Comparison of ENCODE assay signal across 8 cellular contexts in genomic region chr4:153151535-153152452, GRCh38. TPM values are rescaled to one million over a fixed set of nuclear protein-coding genes. Genes with fewer than 3 reads are reported as not detected.
A peak's percentile ranks its signal among the peaks of the same experiment; 100 is the strongest.
DNase-seq lines count a peak whose midpoint lies in the region; ATAC-seq and TF ChIP-seq lines count a peak whose summit lies in the region.

No MANE protein-coding gene starts in this region.

- H3K4me3 Mint-ChIP-seq in neural crest cell, result peak overlapping the region; percentile 94

- H3K27ac Mint-ChIP-seq in neural crest cell (ENCODE audit: unreplicated experiment), result no peak overlapping the region

- no peaks in the 10 kb centered on the region for H3K9me3 Mint-ChIP-seq in neural crest cell

- TF ChIP-seq CTCF in neural crest cell (conservative IDR thresholded peaks at IDR 0.05), result no peak

- peak; percentile 31 for DNase-seq in activated T-cell treated with anti-CD3 and anti-CD28 coated beads, Interleukin-2, amount 50 U/mL, for 1 hour
- DNase-seq in activated T-cell treated with anti-CD3 and anti-CD28 coated beads for 4 hours (no peak), NCI-H1417 (lab: John Stamatoyannopoulos, UW) (peak; percentile 87 to 97 (median 90)), T-helper 1 cell (peak in 4 of 5 donors; percentile 21 to 35 (median 31)), neural crest cell (ENCODE audit: low read depth, low spot score) (peak; percentile 81), T1000 (lab: John Stamatoyannopoulos, UW) (no peak)

- H3K36me3 Mint-ChIP-seq in neural crest cell (ENCODE audit: low read depth), result no peaks in the 10 kb centered on the region

- ATAC-seq in esophagus mucosa (peak; percentile 38), GM18517 (IDR thresholded peaks at IDR 0.05; ENCODE audit: unreplicated experiment) (no peak)

- H3K4me1 Mint-ChIP-seq in neural crest cell, result peaks cover 54% of the 10 kb centered on the region

- peaks cover 3% of the 10 kb centered on the region for H3K27me3 Mint-ChIP-seq in neural crest cell (ENCODE audit: low read depth)

RNA-seq across cellular contexts. Expression of gene TRIM2, which starts 52.4 kb away (rescaled TPM):
- total RNA-seq in esophagus mucosa (9.0 TPM), neural crest cell (105 and 106 TPM in 2 replicates)

Comparison
In these comparisons a context has a peak if more than half of its experiments do, and no peak if none do; other contexts are left out.
1. DNase-seq: peak in activated T-cell treated with anti-CD3 and anti-CD28 coated beads, Interleukin-2, amount 50 U/mL, for 1 hour (single experiment), NCI-H1417 (3 of 3), T-helper 1 cell (4 of 5) and neural crest cell (single experiment); none in activated T-cell treated with anti-CD3 and anti-CD28 coated beads for 4 hours (single experiment) and T1000 (single experiment).
2. RNA of gene TRIM2, which starts 52.4 kb away (total RNA-seq): 105 to 106 TPM in neural crest cell; 9.0 TPM in esophagus mucosa (single experiment); every median in the first group is over 10 times any median in the second.